10 cellular contexts compared by ENCODE assay signal in the genomic region with DNA sequence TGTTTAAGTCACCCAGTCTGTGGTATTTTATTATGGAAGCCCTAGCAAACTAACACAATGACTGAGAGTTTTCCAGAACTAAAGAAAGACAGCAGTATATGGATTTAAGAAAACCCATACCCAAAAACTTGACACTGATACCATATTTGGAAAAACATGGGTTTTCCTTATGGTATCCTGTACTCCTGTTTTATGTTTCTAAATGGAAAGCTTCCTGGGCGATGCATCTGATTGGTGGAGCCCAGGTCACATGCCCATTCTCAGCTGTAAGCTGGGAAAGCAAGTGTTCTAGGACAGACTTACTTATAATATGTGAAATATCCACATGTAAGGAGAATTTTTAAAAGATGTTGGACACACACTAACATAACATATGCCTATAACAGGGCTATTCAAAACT. TPM values are rescaled to one million over a fixed set of nuclear protein-coding genes. Genes with fewer than 3 reads are reported as not detected.
DNase-seq lines count a peak whose midpoint lies in the region; ATAC-seq and TF ChIP-seq lines count a peak whose summit lies in the region.
"Had no signal": no experiment of that assay in that cellular context is flagged by ENCODE, and none has a peak within 500 bp of the region (broad histone marks: within the 10 kb centered on the region; RNA-seq: fewer than 3 reads in every experiment).

No MANE protein-coding gene starts in this region.

- TF ChIP-seq CTCF in brain microvascular endothelial cell (IDR thresholded peaks at IDR 0.05; ENCODE audit: low read depth, low read length, missing control alignments) (no peak), neural cell (IDR thresholded peaks at IDR 0.05; ENCODE audit: poor library complexity, severe bottlenecking) (no peak)

- H3K36me3 ChIP-seq in Karpas-422 (ENCODE audit: insufficient read depth, low read length) (no peaks in the 10 kb centered on the region), brain microvascular endothelial cell (replicated peaks) (no peaks in the 10 kb centered on the region), neural cell (ENCODE audit: insufficient read depth, low read length) (no peaks in the 10 kb centered on the region)
- H3K36me3 ChIP-seq: left lung had no signal

- H3F3A ChIP-seq in neural cell (ENCODE audit: insufficient read depth, low read length, poor library complexity, severe bottlenecking), result peaks cover 3% of the 10 kb centered on the region

- H4K20me1 ChIP-seq in Karpas-422 (ENCODE audit: insufficient read depth, low read depth, low read length) (no peaks in the 10 kb centered on the region), neural cell (ENCODE audit: insufficient read depth) (no peaks in the 10 kb centered on the region)

- H3K4me2 ChIP-seq in Karpas-422 (ENCODE audit: low read depth, low read length, poor library complexity, severe bottlenecking) (peak overlapping the region; percentile 93), neural cell (ENCODE audit: low read length) (peak overlapping the region; percentile 87)

- H3K9ac ChIP-seq in Karpas-422 (ENCODE audit: low read length) (peak overlapping the region; percentile 85), neural cell (ENCODE audit: low read length) (no peak overlapping the region)

- no peaks in the 10 kb centered on the region for H3K9me2 ChIP-seq in Karpas-422 (replicated peaks; ENCODE audit: insufficient read depth, low read length)
- no peaks in the 10 kb centered on the region for H3K9me2 ChIP-seq in neural cell (ENCODE audit: insufficient read depth, low read length)

- peaks cover 48% of the 10 kb centered on the region for H3K4me1 ChIP-seq in Karpas-422 (ENCODE audit: low read length)

- DNase-seq in DMS153 treated with DMSO at 0.1 percent for 48 hours (lab: John Stamatoyannopoulos, UW; ENCODE audit: unreplicated experiment), result peak; percentile 20
- DNase-seq in DMS153 (lab: John Stamatoyannopoulos, UW), result no peak
- no peak for DNase-seq in Karpas-422
- peak; percentile 20 for DNase-seq in brain microvascular endothelial cell
- no peak for DNase-seq in OCI-M2 (lab: John Stamatoyannopoulos, UW; ENCODE audit: unreplicated experiment)
- DNase-seq in mesenteric fat pad (ENCODE audit: low spot score), result no peak
- no peak for DNase-seq in left lobe of liver (ENCODE audit: low spot score)
- DNase-seq: 8988T had no signal

- H3K4me3 ChIP-seq in Karpas-422 (ENCODE audit: low read length) (peak overlapping the region; percentile 78), brain microvascular endothelial cell (ENCODE audit: low read depth, low read length) (no peak overlapping the region), neural cell (ENCODE audit: low read length) (peak overlapping the region; percentile 78)

- peak overlapping the region; percentile 80 for H2AFZ ChIP-seq in Karpas-422 (ENCODE audit: low read length)
- H2AFZ ChIP-seq in neural cell (ENCODE audit: low read depth, low read length), result no peak overlapping the region

- no peak for ATAC-seq in left lobe of liver
- ATAC-seq: left lung had no signal

- in situ Hi-C loops in brain microvascular endothelial cell (cut with HindIII; ENCODE audit: low pct_ligation_motif_present, low sequenced_read_pairs), result no loop called here

- H3K79me2 ChIP-seq in Karpas-422 (ENCODE audit: low read length) (no peaks in the 10 kb centered on the region), neural cell (replicated peaks; ENCODE audit: insufficient read depth, low read length) (no peaks in the 10 kb centered on the region)

- H3K27me3 ChIP-seq in Karpas-422 (ENCODE audit: low read length) (no peaks in the 10 kb centered on the region), brain microvascular endothelial cell (replicated peaks) (no peaks in the 10 kb centered on the region), neural cell (ENCODE audit: insufficient read depth, low read depth, low read length) (no peaks in the 10 kb centered on the region)

- TF ChIP-seq EP300 in neural cell (conservative IDR thresholded peaks at IDR 0.05; ENCODE audit: poor library complexity, severe bottlenecking), result no peak

- no peaks in the 10 kb centered on the region for H3K9me3 ChIP-seq in Karpas-422 (ENCODE audit: low read length)
- no peaks in the 10 kb centered on the region for H3K9me3 ChIP-seq in neural cell (ENCODE audit: low read length)
- H3K9me3 ChIP-seq: left lung had no signal

- TF ChIP-seq RAD21 in neural cell (conservative IDR thresholded peaks at IDR 0.05), result no peak

- H3K27ac ChIP-seq in Karpas-422 (ENCODE audit: low read length) (no peak overlapping the region), brain microvascular endothelial cell (no peak overlapping the region), neural cell (ENCODE audit: low read length) (no peak overlapping the region)

TF ChIP-seq in neural cell, 6 proteins besides CTCF, POLR2A, EP300 and RAD21:
- no peak for TF ChIP-seq TAF1 (IDR thresholded peaks at IDR 0.05; ENCODE audit: low read depth)
- TF ChIP-seq, protein P1, sequence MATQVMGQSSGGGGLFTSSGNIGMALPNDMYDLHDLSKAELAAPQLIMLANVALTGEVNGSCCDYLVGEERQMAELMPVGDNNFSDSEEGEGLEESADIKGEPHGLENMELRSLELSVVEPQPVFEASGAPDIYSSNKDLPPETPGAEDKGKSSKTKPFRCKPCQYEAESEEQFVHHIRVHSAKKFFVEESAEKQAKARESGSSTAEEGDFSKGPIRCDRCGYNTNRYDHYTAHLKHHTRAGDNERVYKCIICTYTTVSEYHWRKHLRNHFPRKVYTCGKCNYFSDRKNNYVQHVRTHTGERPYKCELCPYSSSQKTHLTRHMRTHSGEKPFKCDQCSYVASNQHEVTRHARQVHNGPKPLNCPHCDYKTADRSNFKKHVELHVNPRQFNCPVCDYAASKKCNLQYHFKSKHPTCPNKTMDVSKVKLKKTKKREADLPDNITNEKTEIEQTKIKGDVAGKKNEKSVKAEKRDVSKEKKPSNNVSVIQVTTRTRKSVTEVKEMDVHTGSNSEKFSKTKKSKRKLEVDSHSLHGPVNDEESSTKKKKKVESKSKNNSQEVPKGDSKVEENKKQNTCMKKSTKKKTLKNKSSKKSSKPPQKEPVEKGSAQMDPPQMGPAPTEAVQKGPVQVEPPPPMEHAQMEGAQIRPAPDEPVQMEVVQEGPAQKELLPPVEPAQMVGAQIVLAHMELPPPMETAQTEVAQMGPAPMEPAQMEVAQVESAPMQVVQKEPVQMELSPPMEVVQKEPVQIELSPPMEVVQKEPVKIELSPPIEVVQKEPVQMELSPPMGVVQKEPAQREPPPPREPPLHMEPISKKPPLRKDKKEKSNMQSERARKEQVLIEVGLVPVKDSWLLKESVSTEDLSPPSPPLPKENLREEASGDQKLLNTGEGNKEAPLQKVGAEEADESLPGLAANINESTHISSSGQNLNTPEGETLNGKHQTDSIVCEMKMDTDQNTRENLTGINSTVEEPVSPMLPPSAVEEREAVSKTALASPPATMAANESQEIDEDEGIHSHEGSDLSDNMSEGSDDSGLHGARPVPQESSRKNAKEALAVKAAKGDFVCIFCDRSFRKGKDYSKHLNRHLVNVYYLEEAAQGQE (IDR thresholded peaks at IDR 0.05; ENCODE audit: borderline replicate concordance), result no peak
- no peak for TF ChIP-seq MXI1 (conservative IDR thresholded peaks at IDR 0.05; ENCODE audit: poor library complexity, severe bottlenecking)
- no peak for TF ChIP-seq EZH2 (IDR thresholded peaks at IDR 0.05; ENCODE audit: borderline replicate concordance, insufficient read depth, low read length, poor library complexity, severe bottlenecking)
- no peak for TF ChIP-seq SMC3 (conservative IDR thresholded peaks at IDR 0.05; ENCODE audit: poor library complexity)
- no peak for TF ChIP-seq POLR2AphosphoS5 (IDR thresholded peaks at IDR 0.05)

RNA-seq across cellular contexts. Expression of a gene that starts 4.5 kb away (rescaled TPM):
- 0.48 and 0.54 TPM in 2 replicates for total RNA-seq in Karpas-422 (2014; rRNA removed; shearing (Covaris generic); ENCODE audit: low replicate concordance)
- 1.1 TPM in 1 of 2 replicates, not detected in the other for polyA plus RNA-seq in neural cell
- 0.23 and 1.7 TPM in 2 replicates for polyA minus RNA-seq in neural cell
- total RNA-seq in mesenteric fat pad (67.0 TPM), left lobe of liver (152 TPM)

RNA-seq across cellular contexts. Expression of a gene that starts 8.7 kb away (rescaled TPM):
- total RNA-seq in Karpas-422 (2014; rRNA removed; shearing (Covaris generic); ENCODE audit: low replicate concordance), result 0.32 and 1.9 TPM in 2 replicates
- polyA plus RNA-seq in neural cell, result 0.47 TPM in 1 of 2 replicates, not detected in the other
- 0.58 TPM in 1 of 2 replicates, not detected in the other for polyA minus RNA-seq in neural cell
- total RNA-seq in mesenteric fat pad, result 38.9 TPM
- total RNA-seq in left lobe of liver, result 685 TPM

RNA-seq across cellular contexts. Expression of a gene that starts 38.4 kb away (rescaled TPM):
- total RNA-seq in Karpas-422 (2014; rRNA removed; shearing (Covaris generic); ENCODE audit: low replicate concordance), result not detected in 2 replicates
- not detected in 2 replicates for polyA plus RNA-seq in neural cell
- not detected in 2 replicates for polyA minus RNA-seq in neural cell
- total RNA-seq in mesenteric fat pad, result not detected
- not detected for total RNA-seq in left lobe of liver
- total RNA-seq: left lung had no signal

Comparison
In these comparisons a context has a peak if more than half of its experiments do, and no peak if none do; other contexts are left out.
1. DNase-seq: peak in DMS153 treated with DMSO at 0.1 percent for 48 hours (single experiment) and brain microvascular endothelial cell (single experiment); none in DMS153 (single experiment), Karpas-422 (single experiment), OCI-M2 (single experiment), mesenteric fat pad (single experiment) and left lobe of liver (single experiment).
2. RNA of a gene that starts 4.5 kb away (total RNA-seq): 152 TPM in left lobe of liver (single experiment) and 67.0 TPM in mesenteric fat pad (single experiment); 0.48 to 0.54 TPM in Karpas-422; every median in the first group is over 10 times any median in the second.
3. RNA of a gene that starts 8.7 kb away (total RNA-seq): 685 TPM in left lobe of liver (single experiment); 38.9 TPM in mesenteric fat pad (single experiment) and 0.32 to 1.9 TPM in Karpas-422; every median in the first group is over 10 times any median in the second.